Comparison of ENCODE assay signal across 8 cellular contexts in genomic region chr9:42852133-42852532, GRCh38.
DNase-seq lines count a peak whose midpoint lies in the region; ATAC-seq and TF ChIP-seq lines count a peak whose summit lies in the region.

No MANE protein-coding gene starts in this region.

- H3K27ac Mint-ChIP-seq in endothelial cell (ENCODE audit: unreplicated experiment) (no peak overlapping the region), mesothelial cell of epicardium (no peak overlapping the region), CD14-positive monocyte (no peak overlapping the region)

- no peak overlapping the region for H3K27ac ChIP-seq in PC-9

- no peaks in the 10 kb centered on the region for H3K36me3 Mint-ChIP-seq in endothelial cell (ENCODE audit: low read depth, unreplicated experiment)
- no peaks in the 10 kb centered on the region for H3K36me3 Mint-ChIP-seq in mesothelial cell of epicardium
- no peaks in the 10 kb centered on the region for H3K36me3 Mint-ChIP-seq in CD14-positive monocyte

- no peaks in the 10 kb centered on the region for H3K27me3 ChIP-seq in PC-9 (ENCODE audit: insufficient read depth, low read depth)

- H3K4me3 Mint-ChIP-seq in endothelial cell (ENCODE audit: unreplicated experiment): no peak overlapping the region
- H3K4me3 Mint-ChIP-seq in mesothelial cell of epicardium: peak overlapping the region; percentile 76
- peak overlapping the region in 1 of 2 donors; percentile 80 for H3K4me3 Mint-ChIP-seq in CD14-positive monocyte

- POLR2A ChIA-PET in PC-9 (lab: Charles Lee; ENCODE audit: unreplicated experiment): no interaction called here

- H3K9me2 ChIP-seq in PC-9 (ENCODE audit: insufficient read depth): no peaks in the 10 kb centered on the region

- H3F3A ChIP-seq in PC-9 (ENCODE audit: insufficient read depth, low read depth): no peaks in the 10 kb centered on the region

- no TSS peak for BruUV-seq in PC-9 (replicated peaks; lab: Mats Ljungman, UMichigan)

- intact Hi-C loops in CD14-positive monocyte (cut with micrococcal nuclease) (no loop called here), PC-9 (cut with micrococcal nuclease; ENCODE audit: unreplicated experiment) (no loop called here)

- H4K20me1 ChIP-seq in PC-9 (ENCODE audit: insufficient read depth): no peaks in the 10 kb centered on the region

- H3K4me1 Mint-ChIP-seq in endothelial cell (ENCODE audit: unreplicated experiment) (no peaks in the 10 kb centered on the region), mesothelial cell of epicardium (peaks cover 2% of the 10 kb centered on the region), CD14-positive monocyte (peaks cover 4% of the 10 kb centered on the region)

- DNase-seq in AG10803 (ENCODE audit: low read depth) (peak; percentile 12), NCI-H82 treated with DMSO at 0.1 percent for 48 hours (lab: John Stamatoyannopoulos, UW; ENCODE audit: unreplicated experiment) (peak; percentile 0), endothelial cell (ENCODE audit: low spot score) (peak; percentile 49), mesothelial cell of epicardium (ENCODE audit: low spot score in 2 of 2, unreplicated experiment in 2 of 2) (peak in 1 of 2 experiments; percentile 48), CD14-positive monocyte (ENCODE audit: low spot score) (no peak), NK-92 (lab: John Stamatoyannopoulos, UW; ENCODE audit: unreplicated experiment) (no peak), PC-9 (no peak)

- peak; percentile 94 for ATAC-seq in GM21367 (IDR thresholded peaks at IDR 0.05; ENCODE audit: unreplicated experiment)

- TF ChIP-seq CTCF in AG10803 (conservative IDR thresholded peaks at IDR 0.05; ENCODE audit: low read length) (no peak), endothelial cell (IDR thresholded peaks at IDR 0.05; ENCODE audit: unreplicated experiment) (no peak), mesothelial cell of epicardium (IDR thresholded peaks at IDR 0.05; ENCODE audit: unreplicated experiment) (no peak), CD14-positive monocyte (IDR thresholded peaks at IDR 0.05) (no peak), PC-9 (conservative IDR thresholded peaks at IDR 0.05) (no peak)

- H3K36me3 ChIP-seq in PC-9 (ENCODE audit: low read depth): no peaks in the 10 kb centered on the region

- no peak overlapping the region for H2AFZ ChIP-seq in PC-9

- CTCF ChIA-PET in PC-9 (lab: Charles Lee): no interaction called here

- H3K79me2 ChIP-seq in PC-9 (ENCODE audit: low read depth): no peaks in the 10 kb centered on the region

- no peaks in the 10 kb centered on the region for H3K27me3 Mint-ChIP-seq in endothelial cell (ENCODE audit: unreplicated experiment)
- peaks cover 6% of the 10 kb centered on the region for H3K27me3 Mint-ChIP-seq in mesothelial cell of epicardium (ENCODE audit: low read depth)
- peaks cover 4 to 14% (median 10%) of the 10 kb centered on the region in 3 donors for H3K27me3 Mint-ChIP-seq in CD14-positive monocyte (ENCODE audit: low read depth in 3 of 3)

- H3K4me2 ChIP-seq in PC-9: no peak overlapping the region

- H3K4me3 ChIP-seq in AG10803 (ENCODE audit: low read length): no peak overlapping the region
- H3K4me3 ChIP-seq in PC-9: no peak overlapping the region

- H3K4me1 ChIP-seq in PC-9 (replicated peaks; ENCODE audit: insufficient read depth): no peaks in the 10 kb centered on the region

- H3K9me3 ChIP-seq in PC-9 (ENCODE audit: insufficient read depth, low read depth): no peaks in the 10 kb centered on the region

- H3K9me3 Mint-ChIP-seq in endothelial cell (ENCODE audit: unreplicated experiment): no peaks in the 10 kb centered on the region
- H3K9me3 Mint-ChIP-seq in mesothelial cell of epicardium: peaks cover 4% of the 10 kb centered on the region
- peaks cover 0 to 4% (median 2%) of the 10 kb centered on the region in 7 donors for H3K9me3 Mint-ChIP-seq in CD14-positive monocyte

Comparison
In these comparisons a context has a peak if more than half of its experiments do, and no peak if none do; other contexts are left out.
1. DNase-seq: peak in AG10803 (single experiment), NCI-H82 treated with DMSO at 0.1 percent for 48 hours (single experiment) and endothelial cell (single experiment); none in CD14-positive monocyte (single experiment), NK-92 (single experiment) and PC-9 (0 of 2).